ENCODE assay signal across 1 cellular context in genomic region chr7:70006411-70006920, GRCh38.
A peak's percentile ranks its signal among the peaks of the same experiment; 100 is the strongest.
TF ChIP-seq lines count a peak whose summit lies in the region.

No MANE protein-coding gene starts in this region.

TF ChIP-seq in SK-N-SH, 30 proteins besides CTCF, POLR2A, EP300 and RAD21 (continued from another document):
- TF ChIP-seq REST (IDR thresholded peaks at IDR 0.05; ENCODE audit: low read depth, low read length) (no peak), PBX3 (IDR thresholded peaks at IDR 0.05) (peak; percentile 63; the same call in 1 of the 2 replicates), RCOR1 (IDR thresholded peaks at IDR 0.05; ENCODE audit: low read length) (peak; percentile 26; the same call in 1 of the 2 replicates), TEAD4 (IDR thresholded peaks at IDR 0.05; ENCODE audit: borderline replicate concordance, insufficient read depth) (no peak), FOXM1 (IDR thresholded peaks at IDR 0.05; ENCODE audit: low read depth) (no peak), IRF3 (IDR thresholded peaks at IDR 0.05; ENCODE audit: low read depth, low read length) (no peak), YY1 (IDR thresholded peaks at IDR 0.05; ENCODE audit: low read depth) (no peak), MAX (IDR thresholded peaks at IDR 0.05; ENCODE audit: low read depth) (no peak), SMC3 (IDR thresholded peaks at IDR 0.05; ENCODE audit: low read depth, low read length) (no peak), JUND (IDR thresholded peaks at IDR 0.05) (peak; percentile 10; the same call in 1 of the 2 replicates), MXI1 (IDR thresholded peaks at IDR 0.05; ENCODE audit: low read depth, low read length) (peak; percentile 44; the same call in 1 of the 2 replicates), SIN3A (IDR thresholded peaks at IDR 0.05; ENCODE audit: borderline replicate concordance, low read depth, low read length) (peak; percentile 43; the same call in 1 of the 2 replicates), GATA2 (CRISPR knock-in tag; IDR thresholded peaks at IDR 0.05) (no peak), TCF12 (IDR thresholded peaks at IDR 0.05) (peak; percentile 78), MEF2A (IDR thresholded peaks at IDR 0.05; ENCODE audit: borderline replicate concordance, low read depth) (no peak), RXRA (IDR thresholded peaks at IDR 0.05; ENCODE audit: borderline replicate concordance, low read depth) (no peak), ELF1 (IDR thresholded peaks at IDR 0.05) (no peak; the same call in 1 of the 2 replicates), EZH2phosphoT487 (IDR thresholded peaks at IDR 0.05; ENCODE audit: borderline replicate concordance, low read depth) (no peak), RFX5 (IDR thresholded peaks at IDR 0.05; ENCODE audit: low read length) (no peak)
